In genomic region chr7:113118074-113118959, GRCh38 we compare ENCODE assay signal across 8 cellular contexts. TPM values are rescaled to one million over a fixed set of nuclear protein-coding genes. Genes with fewer than 3 reads are reported as not detected.
A peak's percentile ranks its signal among the peaks of the same experiment; 100 is the strongest.
DNase-seq lines count a peak whose midpoint lies in the region; ATAC-seq and TF ChIP-seq lines count a peak whose summit lies in the region.

Gene SMIM30 (minus strand): TSS chr7:113118554. CDS start chr7:113117578, 976 bp downstream.

- peaks cover 12 to 23% (median 20%) of the 10 kb centered on the region in 3 donors for H3K4me1 Mint-ChIP-seq in IgD-negative memory B cell

- H3K27ac Mint-ChIP-seq in IgD-negative memory B cell: peak within 1 kb of the TSS; percentile 85 to 96 (median 86)

- BruUV-seq in PC-3 (replicated peaks; lab: Mats Ljungman, UMichigan): TSS peak; percentile 70

- H3K36me3 Mint-ChIP-seq in IgD-negative memory B cell: peaks cover 3% of the 10 kb centered on the region

- no peaks in the 10 kb centered on the region for H3K9me3 Mint-ChIP-seq in IgD-negative memory B cell

- no peaks in the 10 kb centered on the region for H3F3A ChIP-seq in PC-3 (ENCODE audit: low read length, unreplicated experiment)

- no peak for TF ChIP-seq CTCF in PC-3 (conservative IDR thresholded peaks at IDR 0.05; ENCODE audit: low read depth, low read length)

- H2AFZ ChIP-seq in PC-3 (ENCODE audit: low read length): peak within 1 kb of the TSS; percentile 98

- peak; percentile 99 for ATAC-seq in GM21529 (IDR thresholded peaks at IDR 0.05; ENCODE audit: unreplicated experiment)
- peak; percentile 100 for ATAC-seq in PC-3

- CTCF ChIA-PET in PC-3 (lab: Charles Lee): interaction anchor here (0.6 kb wide), 1 partner anchor 303 kb away, joined by 14 read pairs; no protein-coding TSS in a partner anchor

- no peaks in the 10 kb centered on the region for H3K36me3 ChIP-seq in PC-3 (ENCODE audit: low read depth, low read length)
- H3K36me3 ChIP-seq in mucosa of stomach (ENCODE audit: control insufficient read depth, insufficient read depth, low read length): no peaks in the 10 kb centered on the region

- no peaks in the 10 kb centered on the region for H3K9me2 ChIP-seq in PC-3 (replicated peaks; ENCODE audit: low read length)

- H3K9me3 ChIP-seq in PC-3 (ENCODE audit: low read length): no peaks in the 10 kb centered on the region
- no peaks in the 10 kb centered on the region for H3K9me3 ChIP-seq in mucosa of stomach (ENCODE audit: control insufficient read depth, low read length)

- H3K9ac ChIP-seq in PC-3 (ENCODE audit: low read length): peak within 1 kb of the TSS; percentile 57
- H3K9ac ChIP-seq in mucosa of stomach (ENCODE audit: low read length): peak within 1 kb of the TSS; percentile 73

- H3K27me3 Mint-ChIP-seq in IgD-negative memory B cell: no peaks in the 10 kb centered on the region

- no peaks in the 10 kb centered on the region for H4K20me1 ChIP-seq in PC-3 (ENCODE audit: low read length)

- peak within 1 kb of the TSS; percentile 85 for H3K4me2 ChIP-seq in PC-3 (ENCODE audit: low read length)

- intact Hi-C loops in PC-3 (cut with micrococcal nuclease): loop anchor here (1.0 to 10.0 kb wide), 2 partner anchors 174 to 488 kb away; no protein-coding TSS in a partner anchor

- H3K79me2 ChIP-seq in PC-3 (ENCODE audit: low read length): no peaks in the 10 kb centered on the region

- H3K27me3 ChIP-seq in PC-3 (ENCODE audit: low read length): no peaks in the 10 kb centered on the region
- no peaks in the 10 kb centered on the region for H3K27me3 ChIP-seq in mucosa of stomach (ENCODE audit: control insufficient read depth, insufficient read depth, low read length)

- H3K4me3 ChIP-seq in PC-3 (ENCODE audit: low read length) (peak within 1 kb of the TSS; percentile 91), mucosa of stomach (ENCODE audit: low read length) (peak within 1 kb of the TSS; percentile 68)

- H3K4me1 ChIP-seq in PC-3 (ENCODE audit: insufficient read depth, low read length): peaks cover 4% of the 10 kb centered on the region; the same call in 1 of the 2 replicates
- H3K4me1 ChIP-seq in mucosa of stomach (ENCODE audit: control insufficient read depth, insufficient read depth, low read length): peaks cover 14% of the 10 kb centered on the region

- DNase-seq in DMS 273 treated with DMSO at 0.1 percent for 48 hours (lab: John Stamatoyannopoulos, UW) (peak; percentile 88), PC-3 (peak; percentile 81), activated T-cell treated with anti-CD3 and anti-CD28 coated beads for 48 hours (ENCODE audit: low read depth) (peak; percentile 76), erythroblast (lab: John Stamatoyannopoulos, UW) (peak; percentile 91 to 92)
- peak; percentile 70 to 77 for DNase-seq in stimulated activated CD8-positive, alpha-beta memory T cell treated with anti-CD3 and anti-CD28 coated beads, Interleukin-7, amount 100 ng/mL, for 1 hour (ENCODE audit: low read depth in 2 of 2)

- TF ChIP-seq POLR2A in erythroblast (IDR thresholded peaks at IDR 0.05; ENCODE audit: low read length): peak; percentile 90

- peak within 1 kb of the TSS; percentile 93 to 98 (median 95) for H3K4me3 Mint-ChIP-seq in IgD-negative memory B cell

- no peak within 1 kb of the TSS for H3K27ac ChIP-seq in PC-3 (ENCODE audit: low read length)

- POLR2A ChIA-PET in PC-3 (lab: Charles Lee; ENCODE audit: unreplicated experiment): no interaction called here

RNA-seq across cellular contexts. Expression of gene SMIM30, which starts in this region (rescaled TPM):
- polyA plus RNA-seq in IgD-negative memory B cell: 46.6 TPM
- total RNA-seq in PC-3 (2014; rRNA removed): 28.9 and 29.4 TPM in 2 replicates
